Comparison of ENCODE assay signal across 1 cellular context in the genomic region with DNA sequence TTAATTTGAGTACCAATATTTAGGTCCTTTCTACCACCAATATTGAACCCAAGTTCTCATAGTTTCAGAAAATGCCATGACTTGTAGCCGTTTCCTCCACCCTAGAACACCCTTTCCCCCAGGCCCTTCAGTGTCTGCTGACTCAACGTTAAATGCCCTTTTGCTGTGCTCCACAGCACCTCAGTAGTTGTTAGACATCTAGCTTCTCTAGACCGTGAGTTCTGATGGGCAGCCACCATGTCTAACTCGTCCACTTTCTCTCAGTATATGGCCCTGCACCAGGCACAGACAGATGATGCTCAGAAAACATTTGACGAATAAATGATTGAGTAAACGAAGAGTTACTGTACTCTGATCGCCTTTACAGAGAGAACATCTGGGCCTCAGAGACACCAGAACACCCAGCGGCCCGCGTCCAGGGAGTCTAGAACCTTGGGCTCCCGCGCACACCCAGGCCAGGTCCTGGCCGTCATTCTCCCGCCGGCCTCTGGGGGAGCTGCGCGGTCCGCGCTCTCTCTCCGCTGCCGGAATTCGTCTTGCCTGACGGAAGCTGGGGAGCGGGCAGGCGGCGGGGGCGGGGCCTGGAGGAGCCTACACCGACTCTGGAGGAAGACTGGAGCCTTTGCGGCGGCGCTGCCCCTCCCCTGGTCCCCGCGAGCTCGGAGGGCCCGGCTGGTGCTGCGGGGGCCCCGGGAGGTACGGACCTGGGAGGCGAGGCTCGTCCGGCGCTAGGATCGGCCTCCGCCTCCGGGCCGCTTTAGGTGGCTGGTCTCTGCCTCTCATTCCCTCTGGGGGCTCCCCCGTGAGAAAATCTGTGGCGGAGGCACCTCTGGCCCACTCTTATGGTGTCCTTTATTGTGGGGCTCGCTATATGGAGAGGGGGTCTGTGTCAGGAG.
TF ChIP-seq lines count a peak whose summit lies in the region.

A gene (plus strand): TSS at position 582 of the 896 bp plus-strand sequence. CDS start 1,488 bp downstream, outside the sequence.

TF ChIP-seq in HepG2, 621 proteins besides CTCF, POLR2A, EP300 and RAD21 (continued from another document and continues in another):
- TF ChIP-seq, protein P1, sequence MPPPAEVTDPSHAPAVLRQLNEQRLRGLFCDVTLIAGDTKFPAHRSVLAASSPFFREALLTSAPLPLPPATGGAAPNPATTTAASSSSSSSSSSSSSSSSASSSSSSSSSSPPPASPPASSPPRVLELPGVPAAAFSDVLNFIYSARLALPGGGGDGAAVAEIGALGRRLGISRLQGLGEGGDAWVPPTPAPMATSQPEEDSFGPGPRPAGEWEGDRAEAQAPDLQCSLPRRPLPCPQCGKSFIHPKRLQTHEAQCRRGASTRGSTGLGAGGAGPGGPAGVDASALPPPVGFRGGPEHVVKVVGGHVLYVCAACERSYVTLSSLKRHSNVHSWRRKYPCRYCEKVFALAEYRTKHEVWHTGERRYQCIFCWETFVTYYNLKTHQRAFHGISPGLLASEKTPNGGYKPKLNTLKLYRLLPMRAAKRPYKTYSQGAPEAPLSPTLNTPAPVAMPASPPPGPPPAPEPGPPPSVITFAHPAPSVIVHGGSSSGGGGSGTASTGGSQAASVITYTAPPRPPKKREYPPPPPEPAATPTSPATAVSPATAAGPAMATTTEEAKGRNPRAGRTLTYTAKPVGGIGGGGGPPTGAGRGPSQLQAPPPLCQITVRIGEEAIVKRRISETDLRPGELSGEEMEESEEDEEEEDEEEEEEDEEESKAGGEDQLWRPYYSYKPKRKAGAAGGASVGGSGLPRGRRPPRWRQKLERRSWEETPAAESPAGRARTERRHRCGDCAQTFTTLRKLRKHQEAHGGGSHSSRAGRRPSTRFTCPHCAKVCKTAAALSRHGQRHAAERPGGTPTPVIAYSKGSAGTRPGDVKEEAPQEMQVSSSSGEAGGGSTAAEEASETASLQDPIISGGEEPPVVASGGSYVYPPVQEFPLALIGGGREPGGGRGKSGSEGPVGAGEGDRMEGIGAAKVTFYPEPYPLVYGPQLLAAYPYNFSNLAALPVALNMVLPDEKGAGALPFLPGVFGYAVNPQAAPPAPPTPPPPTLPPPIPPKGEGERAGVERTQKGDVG (CRISPR knock-in tag; IDR thresholded peaks at IDR 0.05; ENCODE audit: borderline replicate concordance): peak; percentile 85; the same call in 1 of the 2 replicates
- peak; percentile 92 for TF ChIP-seq HNRNPLL (IDR thresholded peaks at IDR 0.05; ENCODE audit: low read depth, low read length, poor library complexity, severe bottlenecking)
- no peak for TF ChIP-seq ZBTB8A (CRISPR knock-in tag; IDR thresholded peaks at IDR 0.05; ENCODE audit: borderline replicate concordance, low read depth)
- TF ChIP-seq, protein P2, sequence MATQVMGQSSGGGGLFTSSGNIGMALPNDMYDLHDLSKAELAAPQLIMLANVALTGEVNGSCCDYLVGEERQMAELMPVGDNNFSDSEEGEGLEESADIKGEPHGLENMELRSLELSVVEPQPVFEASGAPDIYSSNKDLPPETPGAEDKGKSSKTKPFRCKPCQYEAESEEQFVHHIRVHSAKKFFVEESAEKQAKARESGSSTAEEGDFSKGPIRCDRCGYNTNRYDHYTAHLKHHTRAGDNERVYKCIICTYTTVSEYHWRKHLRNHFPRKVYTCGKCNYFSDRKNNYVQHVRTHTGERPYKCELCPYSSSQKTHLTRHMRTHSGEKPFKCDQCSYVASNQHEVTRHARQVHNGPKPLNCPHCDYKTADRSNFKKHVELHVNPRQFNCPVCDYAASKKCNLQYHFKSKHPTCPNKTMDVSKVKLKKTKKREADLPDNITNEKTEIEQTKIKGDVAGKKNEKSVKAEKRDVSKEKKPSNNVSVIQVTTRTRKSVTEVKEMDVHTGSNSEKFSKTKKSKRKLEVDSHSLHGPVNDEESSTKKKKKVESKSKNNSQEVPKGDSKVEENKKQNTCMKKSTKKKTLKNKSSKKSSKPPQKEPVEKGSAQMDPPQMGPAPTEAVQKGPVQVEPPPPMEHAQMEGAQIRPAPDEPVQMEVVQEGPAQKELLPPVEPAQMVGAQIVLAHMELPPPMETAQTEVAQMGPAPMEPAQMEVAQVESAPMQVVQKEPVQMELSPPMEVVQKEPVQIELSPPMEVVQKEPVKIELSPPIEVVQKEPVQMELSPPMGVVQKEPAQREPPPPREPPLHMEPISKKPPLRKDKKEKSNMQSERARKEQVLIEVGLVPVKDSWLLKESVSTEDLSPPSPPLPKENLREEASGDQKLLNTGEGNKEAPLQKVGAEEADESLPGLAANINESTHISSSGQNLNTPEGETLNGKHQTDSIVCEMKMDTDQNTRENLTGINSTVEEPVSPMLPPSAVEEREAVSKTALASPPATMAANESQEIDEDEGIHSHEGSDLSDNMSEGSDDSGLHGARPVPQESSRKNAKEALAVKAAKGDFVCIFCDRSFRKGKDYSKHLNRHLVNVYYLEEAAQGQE (IDR thresholded peaks at IDR 0.05; ENCODE audit: borderline replicate concordance in 1 of 2, low read depth in 1 of 2, low read length in 2 of 2): peak in 1 of 2 experiments; percentile 67; a peak in 1 of 4 replicates
- no peak for TF ChIP-seq GFI1 (CRISPR knock-in tag; IDR thresholded peaks at IDR 0.05; ENCODE audit: borderline replicate concordance)
- TF ChIP-seq, protein P3, sequence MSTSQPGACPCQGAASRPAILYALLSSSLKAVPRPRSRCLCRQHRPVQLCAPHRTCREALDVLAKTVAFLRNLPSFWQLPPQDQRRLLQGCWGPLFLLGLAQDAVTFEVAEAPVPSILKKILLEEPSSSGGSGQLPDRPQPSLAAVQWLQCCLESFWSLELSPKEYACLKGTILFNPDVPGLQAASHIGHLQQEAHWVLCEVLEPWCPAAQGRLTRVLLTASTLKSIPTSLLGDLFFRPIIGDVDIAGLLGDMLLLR (CRISPR knock-in tag; IDR thresholded peaks at IDR 0.05): peak; percentile 43; the same call in 1 of the 2 replicates
- peak; percentile 77; the same call in 1 of the 2 replicates for TF ChIP-seq CCDC6 (CRISPR knock-in tag; IDR thresholded peaks at IDR 0.05)
- TF ChIP-seq, protein P4, sequence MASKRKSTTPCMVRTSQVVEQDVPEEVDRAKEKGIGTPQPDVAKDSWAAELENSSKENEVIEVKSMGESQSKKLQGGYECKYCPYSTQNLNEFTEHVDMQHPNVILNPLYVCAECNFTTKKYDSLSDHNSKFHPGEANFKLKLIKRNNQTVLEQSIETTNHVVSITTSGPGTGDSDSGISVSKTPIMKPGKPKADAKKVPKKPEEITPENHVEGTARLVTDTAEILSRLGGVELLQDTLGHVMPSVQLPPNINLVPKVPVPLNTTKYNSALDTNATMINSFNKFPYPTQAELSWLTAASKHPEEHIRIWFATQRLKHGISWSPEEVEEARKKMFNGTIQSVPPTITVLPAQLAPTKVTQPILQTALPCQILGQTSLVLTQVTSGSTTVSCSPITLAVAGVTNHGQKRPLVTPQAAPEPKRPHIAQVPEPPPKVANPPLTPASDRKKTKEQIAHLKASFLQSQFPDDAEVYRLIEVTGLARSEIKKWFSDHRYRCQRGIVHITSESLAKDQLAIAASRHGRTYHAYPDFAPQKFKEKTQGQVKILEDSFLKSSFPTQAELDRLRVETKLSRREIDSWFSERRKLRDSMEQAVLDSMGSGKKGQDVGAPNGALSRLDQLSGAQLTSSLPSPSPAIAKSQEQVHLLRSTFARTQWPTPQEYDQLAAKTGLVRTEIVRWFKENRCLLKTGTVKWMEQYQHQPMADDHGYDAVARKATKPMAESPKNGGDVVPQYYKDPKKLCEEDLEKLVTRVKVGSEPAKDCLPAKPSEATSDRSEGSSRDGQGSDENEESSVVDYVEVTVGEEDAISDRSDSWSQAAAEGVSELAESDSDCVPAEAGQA (IDR thresholded peaks at IDR 0.05; ENCODE audit: low read depth): peak; percentile 87
- TF ChIP-seq, protein P4 (CRISPR knock-in tag; IDR thresholded peaks at IDR 0.05; ENCODE audit: borderline replicate concordance): peak; percentile 39; the same call in 1 of the 2 replicates
- 0 out of 2 replicates have a peak, but pooled peaks have one; percentile 61 for TF ChIP-seq GTF2F1 (IDR thresholded peaks at IDR 0.05; ENCODE audit: low read length)
- TF ChIP-seq ARNT2 (CRISPR knock-in tag; IDR thresholded peaks at IDR 0.05; ENCODE audit: low read depth): 0 out of 2 replicates have a peak, but pooled peaks have one; percentile 63
- TF ChIP-seq ZNF335 (CRISPR knock-in tag; IDR thresholded peaks at IDR 0.05): peak; percentile 76
- TF ChIP-seq ZNF143 (CRISPR knock-in tag; IDR thresholded peaks at IDR 0.05): peak; percentile 58; the same call in 1 of the 2 replicates
- TF ChIP-seq ZKSCAN1 (IDR thresholded peaks at IDR 0.05; ENCODE audit: low read length): no peak
- peak; percentile 85; the same call in 1 of the 2 replicates for TF ChIP-seq CHD4 (IDR thresholded peaks at IDR 0.05; ENCODE audit: borderline replicate concordance, low read length)
- TF ChIP-seq ZNF12 (CRISPR knock-in tag; IDR thresholded peaks at IDR 0.05): peak; percentile 54; the same call in 1 of the 2 replicates
- TF ChIP-seq, protein P5, sequence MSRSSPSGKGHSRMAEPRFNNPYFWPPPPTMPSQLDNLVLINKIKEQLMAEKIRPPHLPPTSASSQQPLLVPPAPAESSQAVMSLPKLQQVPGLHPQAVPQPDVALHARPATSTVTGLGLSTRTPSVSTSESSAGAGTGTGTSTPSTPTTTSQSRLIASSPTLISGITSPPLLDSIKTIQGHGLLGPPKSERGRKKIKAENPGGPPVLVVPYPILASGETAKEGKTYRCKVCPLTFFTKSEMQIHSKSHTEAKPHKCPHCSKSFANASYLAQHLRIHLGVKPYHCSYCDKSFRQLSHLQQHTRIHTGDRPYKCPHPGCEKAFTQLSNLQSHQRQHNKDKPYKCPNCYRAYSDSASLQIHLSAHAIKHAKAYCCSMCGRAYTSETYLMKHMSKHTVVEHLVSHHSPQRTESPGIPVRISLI (CRISPR knock-in tag; IDR thresholded peaks at IDR 0.05; ENCODE audit: borderline replicate concordance): peak; percentile 25; the same call in 1 of the 2 replicates
- no peak for TF ChIP-seq PHB2 (IDR thresholded peaks at IDR 0.05; ENCODE audit: partially characterized antibody)
- TF ChIP-seq, protein P6, sequence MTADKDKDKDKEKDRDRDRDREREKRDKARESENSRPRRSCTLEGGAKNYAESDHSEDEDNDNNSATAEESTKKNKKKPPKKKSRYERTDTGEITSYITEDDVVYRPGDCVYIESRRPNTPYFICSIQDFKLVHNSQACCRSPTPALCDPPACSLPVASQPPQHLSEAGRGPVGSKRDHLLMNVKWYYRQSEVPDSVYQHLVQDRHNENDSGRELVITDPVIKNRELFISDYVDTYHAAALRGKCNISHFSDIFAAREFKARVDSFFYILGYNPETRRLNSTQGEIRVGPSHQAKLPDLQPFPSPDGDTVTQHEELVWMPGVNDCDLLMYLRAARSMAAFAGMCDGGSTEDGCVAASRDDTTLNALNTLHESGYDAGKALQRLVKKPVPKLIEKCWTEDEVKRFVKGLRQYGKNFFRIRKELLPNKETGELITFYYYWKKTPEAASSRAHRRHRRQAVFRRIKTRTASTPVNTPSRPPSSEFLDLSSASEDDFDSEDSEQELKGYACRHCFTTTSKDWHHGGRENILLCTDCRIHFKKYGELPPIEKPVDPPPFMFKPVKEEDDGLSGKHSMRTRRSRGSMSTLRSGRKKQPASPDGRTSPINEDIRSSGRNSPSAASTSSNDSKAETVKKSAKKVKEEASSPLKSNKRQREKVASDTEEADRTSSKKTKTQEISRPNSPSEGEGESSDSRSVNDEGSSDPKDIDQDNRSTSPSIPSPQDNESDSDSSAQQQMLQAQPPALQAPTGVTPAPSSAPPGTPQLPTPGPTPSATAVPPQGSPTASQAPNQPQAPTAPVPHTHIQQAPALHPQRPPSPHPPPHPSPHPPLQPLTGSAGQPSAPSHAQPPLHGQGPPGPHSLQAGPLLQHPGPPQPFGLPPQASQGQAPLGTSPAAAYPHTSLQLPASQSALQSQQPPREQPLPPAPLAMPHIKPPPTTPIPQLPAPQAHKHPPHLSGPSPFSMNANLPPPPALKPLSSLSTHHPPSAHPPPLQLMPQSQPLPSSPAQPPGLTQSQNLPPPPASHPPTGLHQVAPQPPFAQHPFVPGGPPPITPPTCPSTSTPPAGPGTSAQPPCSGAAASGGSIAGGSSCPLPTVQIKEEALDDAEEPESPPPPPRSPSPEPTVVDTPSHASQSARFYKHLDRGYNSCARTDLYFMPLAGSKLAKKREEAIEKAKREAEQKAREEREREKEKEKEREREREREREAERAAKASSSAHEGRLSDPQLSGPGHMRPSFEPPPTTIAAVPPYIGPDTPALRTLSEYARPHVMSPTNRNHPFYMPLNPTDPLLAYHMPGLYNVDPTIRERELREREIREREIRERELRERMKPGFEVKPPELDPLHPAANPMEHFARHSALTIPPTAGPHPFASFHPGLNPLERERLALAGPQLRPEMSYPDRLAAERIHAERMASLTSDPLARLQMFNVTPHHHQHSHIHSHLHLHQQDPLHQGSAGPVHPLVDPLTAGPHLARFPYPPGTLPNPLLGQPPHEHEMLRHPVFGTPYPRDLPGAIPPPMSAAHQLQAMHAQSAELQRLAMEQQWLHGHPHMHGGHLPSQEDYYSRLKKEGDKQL (CRISPR knock-in tag; IDR thresholded peaks at IDR 0.05; ENCODE audit: low read depth): peak; percentile 54
- no peak for TF ChIP-seq ZNF567 (CRISPR knock-in tag; IDR thresholded peaks at IDR 0.05; ENCODE audit: borderline replicate concordance)
- TF ChIP-seq ZSCAN21 (CRISPR knock-in tag; IDR thresholded peaks at IDR 0.05; ENCODE audit: borderline replicate concordance): peak; percentile 82; the same call in 1 of the 2 replicates
- TF ChIP-seq ZNF549 (CRISPR knock-in tag; IDR thresholded peaks at IDR 0.05): peak; percentile 42; the same call in 1 of the 2 replicates
- peak; percentile 72 for TF ChIP-seq ZNF317 (CRISPR knock-in tag; IDR thresholded peaks at IDR 0.05)
- TF ChIP-seq, protein P7, sequence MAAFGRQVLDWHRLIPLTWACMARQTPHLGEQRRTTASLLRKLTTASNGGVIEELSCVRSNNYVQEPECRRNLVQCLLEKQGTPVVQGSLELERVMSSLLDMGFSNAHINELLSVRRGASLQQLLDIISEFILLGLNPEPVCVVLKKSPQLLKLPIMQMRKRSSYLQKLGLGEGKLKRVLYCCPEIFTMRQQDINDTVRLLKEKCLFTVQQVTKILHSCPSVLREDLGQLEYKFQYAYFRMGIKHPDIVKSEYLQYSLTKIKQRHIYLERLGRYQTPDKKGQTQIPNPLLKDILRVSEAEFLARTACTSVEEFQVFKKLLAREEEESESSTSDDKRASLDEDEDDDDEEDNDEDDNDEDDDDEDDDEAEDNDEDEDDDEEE (CRISPR knock-in tag; IDR thresholded peaks at IDR 0.05): no peak
- TF ChIP-seq ZZZ3 (CRISPR knock-in tag; IDR thresholded peaks at IDR 0.05; ENCODE audit: borderline replicate concordance): peak; percentile 93; the same call in 1 of the 2 replicates
- TF ChIP-seq ZNF296 (CRISPR knock-in tag; conservative IDR thresholded peaks at IDR 0.05): 0 out of 2 replicates have a peak, but pooled peaks have one; percentile 72
- peak; percentile 82 for TF ChIP-seq ASH2L (IDR thresholded peaks at IDR 0.05; ENCODE audit: insufficient read length, low read depth, low read length)
